ENCODE assay signal across 8 cellular contexts in genomic region chr11:110068001-110068400, GRCh38. TPM values are rescaled to one million over a fixed set of nuclear protein-coding genes. Genes with fewer than 3 reads are reported as not detected.
DNase-seq lines count a peak whose midpoint lies in the region; ATAC-seq, FAIRE-seq and TF ChIP-seq lines count a peak whose summit lies in the region.
"Not testable (repeated sequence)": the region's sequence is repeated elsewhere in the genome, so short reads cannot be mapped to it uniquely, and the experiment has no call there.
"Had no signal": no experiment of that assay in that cellular context is flagged by ENCODE, and none has a peak within 500 bp of the region (broad histone marks: within the 10 kb centered on the region; RNA-seq: fewer than 3 reads in every experiment).

No MANE protein-coding gene starts in this region.

- not testable (repeated sequence) for TF ChIP-seq CTCF in WTC11 (IDR thresholded peaks at IDR 0.05); gastroesophageal sphincter (IDR thresholded peaks at IDR 0.05); keratinocyte (optimal IDR thresholded peaks at IDR 0.05 in 1 of 3, IDR thresholded peaks at IDR 0.05 in 1 of 3, conservative IDR thresholded peaks at IDR 0.05 in 1 of 3; ENCODE audit: extremely low read depth in 1 of 3, insufficient read depth in 2 of 3, low read length in 3 of 3); parathyroid adenoma (IDR thresholded peaks at IDR 0.05); stomach (IDR thresholded peaks at IDR 0.05); upper lobe of right lung (IDR thresholded peaks at IDR 0.05)

- FAIRE-seq in keratinocyte (lab: Jason Lieb, UNC) = not testable (repeated sequence)

- H3K27ac ChIP-seq in BLaER1 treated with 17β-estradiol and CSF1 and Interleukin-3, amounts not matched to agents 10 nM and 100 nM = peak overlapping the region in 7 of 11 experiments; percentile 76 to 84 (median 79); a peak in 9 of 22 replicates
- peak overlapping the region in 3 of 4 donors; percentile 50 to 56 (median 52) for H3K27ac ChIP-seq in gastroesophageal sphincter
- H3K27ac ChIP-seq in keratinocyte (ENCODE audit: control insufficient read depth, insufficient read depth, low read length) = peak overlapping the region; percentile 15
- peak overlapping the region; percentile 56 for H3K27ac ChIP-seq in parathyroid adenoma
- peak overlapping the region in 3 of 5 donors; percentile 9 to 61 (median 39) for H3K27ac ChIP-seq in stomach
- H3K27ac ChIP-seq in upper lobe of right lung = peak overlapping the region; percentile 67

- not testable (repeated sequence) for H3K9me1 ChIP-seq in keratinocyte (ENCODE audit: control insufficient read depth, extremely low read depth, insufficient read depth, low read length)

- not testable (repeated sequence) for H3K36me3 ChIP-seq in BLaER1 treated with 17β-estradiol and CSF1 and Interleukin-3, amounts not matched to agents 10 nM and 100 nM; gastroesophageal sphincter; keratinocyte (ENCODE audit: control insufficient read depth in 2 of 2, extremely low read depth in 1 of 2, insufficient read depth in 2 of 2, low read length in 2 of 2); parathyroid adenoma (ENCODE audit: control insufficient read depth, insufficient read depth, low read length); stomach; upper lobe of right lung

- H4K20me1 ChIP-seq in BLaER1 treated with 17β-estradiol and CSF1 and Interleukin-3, amounts not matched to agents 10 nM and 100 nM; keratinocyte (ENCODE audit: control insufficient read depth, extremely low read depth, insufficient read depth, low read length): not testable (repeated sequence)

- not testable (repeated sequence) for H3K9me3 ChIP-seq in BLaER1 treated with 17β-estradiol and CSF1 and Interleukin-3, amounts not matched to agents 10 nM and 100 nM (replicated peaks in 1 of 11); gastroesophageal sphincter; keratinocyte (ENCODE audit: control insufficient read depth, low read depth, low read length); parathyroid adenoma (ENCODE audit: control insufficient read depth, low read length); stomach; upper lobe of right lung

- not testable (repeated sequence) for H3K36me3 Mint-ChIP-seq in WTC11

- H3K27me3 Mint-ChIP-seq in WTC11 (ENCODE audit: low read depth) = not testable (repeated sequence)

- H3K27me3 ChIP-seq in BLaER1 treated with 17β-estradiol and CSF1 and Interleukin-3, amounts not matched to agents 10 nM and 100 nM; gastroesophageal sphincter; keratinocyte (ENCODE audit: control insufficient read depth, extremely low read depth, insufficient read depth, low read length); parathyroid adenoma (ENCODE audit: control insufficient read depth, insufficient read depth, low read length); stomach; upper lobe of right lung: not testable (repeated sequence)

- not testable (repeated sequence) for H3K27ac Mint-ChIP-seq in WTC11

- not testable (repeated sequence) for TF ChIP-seq EP300 in gastroesophageal sphincter (IDR thresholded peaks at IDR 0.05); stomach (IDR thresholded peaks at IDR 0.05)

- not testable (repeated sequence) for H3K4me3 ChIP-seq in BLaER1 treated with 17β-estradiol and CSF1 and Interleukin-3, amounts not matched to agents 10 nM and 100 nM; gastroesophageal sphincter; keratinocyte (ENCODE audit: control insufficient read depth in 2 of 3, extremely low read depth in 1 of 3, insufficient read depth in 2 of 3, low read depth in 1 of 3, low read length in 3 of 3); parathyroid adenoma (ENCODE audit: low read depth, low read length); stomach; upper lobe of right lung

- 88 to 97% methylated on average over 3 to 4 of the region's 4 CpGs for WGBS in gastroesophageal sphincter (ENCODE audit: low coverage in 1 of 2), 2 donors
- WGBS in stomach, 5 donors = 86 to 98% (median 96%) methylated on average over 4 of the region's 4 CpGs

- not testable (repeated sequence) for H3K4me1 Mint-ChIP-seq in WTC11

- CTCF ChIA-PET in WTC11 (lab: Charles Lee) = not testable (repeated sequence)

- not testable (repeated sequence) for ATAC-seq in WTC11, gastroesophageal sphincter, upper lobe of right lung

- peak overlapping the region in 1 of 11 experiments; percentile 70; a peak in 2 of 22 replicates for H3K9ac ChIP-seq in BLaER1 treated with 17β-estradiol and CSF1 and Interleukin-3, amounts not matched to agents 10 nM and 100 nM
- not testable (repeated sequence) for H3K9ac ChIP-seq in keratinocyte (ENCODE audit: control insufficient read depth, extremely low read depth, insufficient read depth, low read length); parathyroid adenoma

- POLR2A ChIA-PET in WTC11 (lab: Charles Lee) = not testable (repeated sequence)

- not testable (repeated sequence) for H3K79me2 ChIP-seq in keratinocyte (ENCODE audit: control insufficient read depth, insufficient read depth, low read length); parathyroid adenoma

- dilution Hi-C loops in keratinocyte (cut with MboI; ENCODE audit: extremely low pct_ligation_motif_present, low sequenced_read_pairs) = not testable (repeated sequence)

- not testable (repeated sequence) for H3K9me3 Mint-ChIP-seq in WTC11

- not testable (repeated sequence) for H2AFZ ChIP-seq in keratinocyte (ENCODE audit: control insufficient read depth, low read length); parathyroid adenoma

- TF ChIP-seq POLR2A in gastroesophageal sphincter (IDR thresholded peaks at IDR 0.05); stomach (IDR thresholded peaks at IDR 0.05): not testable (repeated sequence)

- intact Hi-C loops in stomach (cut with DNase I; ENCODE audit: low total_unique reads); upper lobe of right lung (cut with DNase I): not testable (repeated sequence)

- DNase-seq in WTC11 (ENCODE audit: low spot score); keratinocyte (ENCODE audit: low read depth, low spot score); stomach; upper lobe of right lung: not testable (repeated sequence)

- not testable (repeated sequence) for H3K4me3 Mint-ChIP-seq in WTC11

- peak overlapping the region in 7 of 11 experiments; percentile 70 to 87 (median 79); a peak in 13 of 22 replicates for H3K4me2 ChIP-seq in BLaER1 treated with 17β-estradiol and CSF1 and Interleukin-3, amounts not matched to agents 10 nM and 100 nM
- H3K4me2 ChIP-seq in keratinocyte (ENCODE audit: control insufficient read depth, extremely low read depth, insufficient read depth, low read depth, low read length); parathyroid adenoma (ENCODE audit: low read length): not testable (repeated sequence)

- H3K4me1 ChIP-seq in BLaER1 treated with 17β-estradiol and CSF1 and Interleukin-3, amounts not matched to agents 10 nM and 100 nM = peaks cover 24 to 40% (median 33%) of the 10 kb centered on the region in 10 experiments
- H3K4me1 ChIP-seq in gastroesophageal sphincter, parathyroid adenoma, upper lobe of right lung: not testable (repeated sequence)
- H3K4me1 ChIP-seq in keratinocyte (ENCODE audit: control insufficient read depth, extremely low read depth, insufficient read depth, low read length) (peaks cover 33% of the 10 kb centered on the region), stomach (peaks cover 0 to 13% (median 0%) of the 10 kb centered on the region in 4 donors)

TF ChIP-seq in WTC11, 78 proteins besides CTCF, POLR2A, EP300 and RAD21:
- TF ChIP-seq HMGA2 (CRISPR knock-in tag; IDR thresholded peaks at IDR 0.05) = peak; percentile 50; the same call in 1 of the 2 replicates

RNA-seq across cellular contexts. Expression of gene ZC3H12C, which starts 25.2 kb away (rescaled TPM):
- total RNA-seq in WTC11 (2021) = 2.4 to 3.1 TPM (median 2.8 TPM) in 3 replicates
- total RNA-seq in gastroesophageal sphincter = 10 to 100 TPM; 22.1 to 30.9 (median 26.3) TPM
- 11.1 to 14.0 TPM (median 13.9 TPM) in 3 replicates for polyA plus RNA-seq in keratinocyte
- 2.5 TPM for polyA plus RNA-seq in keratinocyte (2011; ENCODE audit: low read depth)
- polyA plus RNA-seq in keratinocyte (2011; cell fraction: cytosol; rRNA removed) = 4.6 and 6.9 TPM in 2 replicates
- 24.8 and 26.0 TPM in 2 replicates for polyA plus RNA-seq in keratinocyte (2011; cell fraction: nucleus; rRNA removed)
- 3.4 and 5.8 TPM in 2 replicates for polyA plus RNA-seq in keratinocyte (2012; ENCODE audit: low replicate concordance)
- polyA minus RNA-seq in keratinocyte = 15.1 to 29.5 TPM (median 27.5 TPM) in 3 replicates
- polyA minus RNA-seq in keratinocyte (2011; cell fraction: cytosol; rRNA and poly(A)+ RNA removed) = 7.3 TPM
- polyA minus RNA-seq in keratinocyte (2011; cell fraction: nucleus; rRNA and poly(A)+ RNA removed) = 26.7 and 60.2 TPM in 2 replicates
- total RNA-seq in stomach = 10 to 100 TPM in 4 of 5 donors, 1 to 10 TPM in 1; 3.5 to 23.2 (median 14.5) TPM
- 1 to 10 TPM; 1.3 to 1.7 (median 1.5) TPM for polyA plus RNA-seq in stomach
- 14.8 TPM for total RNA-seq in upper lobe of right lung
- polyA plus RNA-seq: CD8-positive, alpha-beta memory T cell had no signal

Comparison
In these comparisons a context has a peak if more than half of its experiments do, and no peak if none do; other contexts are left out.
1. H3K27ac ChIP-seq: peak in every context shown above with its lines; median percentile 79 in BLaER1 treated with 17β-estradiol and CSF1 and Interleukin-3, amounts not matched to agents 10 nM and 100 nM; 67 in upper lobe of right lung; 56 in parathyroid adenoma; 52 in gastroesophageal sphincter; 39 in stomach; 15 in keratinocyte.